1 cellular context compared by ENCODE assay signal in genomic region chr15:39181348-39181747, GRCh38.
TF ChIP-seq lines count a peak whose summit lies in the region.

No MANE protein-coding gene starts in this region.

TF ChIP-seq in SK-N-SH, 30 proteins besides CTCF, POLR2A, EP300 and RAD21 (continued from another document):
- TF ChIP-seq RXRA (IDR thresholded peaks at IDR 0.05; ENCODE audit: borderline replicate concordance, low read depth) (no peak), POLR2AphosphoS5 (IDR thresholded peaks at IDR 0.05; ENCODE audit: low read depth, low read length) (no peak), MEF2A (IDR thresholded peaks at IDR 0.05; ENCODE audit: borderline replicate concordance, low read depth) (no peak), RCOR1 (IDR thresholded peaks at IDR 0.05; ENCODE audit: low read length) (no peak)
